ENCODE assay signal across 2 cellular contexts in the genomic region with DNA sequence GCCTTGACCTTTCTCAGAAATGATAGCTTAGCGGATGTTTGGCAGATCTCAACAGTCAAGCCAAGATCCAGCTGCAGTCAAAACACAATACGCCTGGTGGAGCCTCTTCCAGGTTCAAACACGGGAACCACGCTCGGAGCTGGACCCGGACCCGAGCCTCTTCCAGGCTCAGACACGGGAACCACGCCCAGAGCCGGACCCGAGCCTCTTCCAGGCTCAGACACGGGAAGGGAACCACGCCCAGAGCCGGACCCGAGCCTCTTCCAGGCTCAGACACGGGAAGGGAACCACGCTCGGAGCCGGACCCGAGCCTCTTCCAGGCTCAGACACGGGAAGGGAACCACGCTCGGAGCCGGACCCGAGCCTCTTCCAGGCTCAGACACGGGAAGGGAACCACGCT.
TF ChIP-seq lines count a peak whose summit lies in the region.

No MANE protein-coding gene starts in this region.

TF ChIP-seq in K562, 482 proteins besides CTCF, POLR2A, EP300 and RAD21:
- peak; percentile 42; the same call in 1 of the 2 replicates for TF ChIP-seq POLR2G (IDR thresholded peaks at IDR 0.05; ENCODE audit: low read depth, low read length)

TF ChIP-seq in HepG2, 621 proteins besides CTCF, POLR2A, EP300 and RAD21:
- TF ChIP-seq AGO2 (optimal IDR thresholded peaks at IDR 0.05; ENCODE audit: low read depth, low read length) = peak; percentile 20
TF ChIP-seq in HepG2: peak in this region for 1; not testable (repeated sequence) for 620.
